ENCODE assay signal across 8 cellular contexts in the genomic region with DNA sequence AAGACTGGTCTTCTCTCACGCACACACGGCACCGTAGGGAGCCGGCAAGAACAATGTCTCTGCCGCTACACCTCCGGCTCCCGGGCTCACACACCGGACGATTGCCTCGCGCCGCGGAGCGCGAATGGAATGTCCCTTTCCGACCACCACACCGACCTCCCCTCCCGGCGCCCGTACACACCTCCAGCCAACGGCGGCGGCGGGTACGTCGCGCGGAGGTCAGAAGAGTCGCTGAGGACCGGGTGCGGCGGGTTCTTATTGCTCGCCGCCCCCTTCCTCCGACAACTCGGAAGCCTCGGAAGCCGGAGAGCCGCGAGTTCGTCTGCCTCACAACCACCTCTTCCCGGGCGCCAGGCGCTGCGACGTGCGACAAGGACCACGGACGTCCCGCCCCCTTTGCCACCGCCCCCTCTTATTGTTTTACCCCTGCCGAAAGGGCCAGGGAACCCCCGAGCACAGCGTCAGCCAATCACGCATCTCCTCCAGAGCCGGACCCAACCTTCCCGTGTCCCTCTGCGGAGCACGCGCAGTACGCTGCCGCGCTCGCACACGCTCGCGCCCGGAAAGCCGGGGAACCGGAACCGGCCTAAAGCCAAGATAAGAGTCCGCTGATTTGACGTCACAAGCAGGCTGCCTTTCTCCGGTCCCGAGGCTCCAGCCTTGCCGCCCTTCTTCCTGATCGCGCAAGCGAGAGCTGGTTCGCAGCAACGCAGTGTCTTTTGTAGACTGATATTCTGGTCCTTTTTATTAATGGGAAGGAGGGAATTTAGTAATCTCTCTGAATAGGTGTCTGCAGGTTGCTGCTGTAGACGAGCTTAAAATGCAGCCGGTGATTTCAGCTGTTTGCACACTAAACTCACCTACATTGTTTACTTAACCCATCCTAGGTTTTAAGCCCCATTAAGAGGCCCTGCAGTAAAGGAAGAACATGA. TPM values are rescaled to one million over a fixed set of nuclear protein-coding genes. Genes with fewer than 3 reads are reported as not detected.
DNase-seq lines count a peak whose midpoint lies in the region; ATAC-seq, FAIRE-seq and TF ChIP-seq lines count a peak whose summit lies in the region.

TSS of gene G3BP2 (minus strand) at position 385 of the 932 bp plus-strand sequence. CDS start 11,386 bp downstream, outside the sequence.

- H3K9me3 Mint-ChIP-seq in chondrocyte (ENCODE audit: low read depth), result no peaks in the 10 kb centered on the region

- H3K9me1 ChIP-seq in keratinocyte (ENCODE audit: control insufficient read depth, extremely low read depth, insufficient read depth, low read length), result no peaks in the 10 kb centered on the region

- H3K27me3 ChIP-seq in keratinocyte (ENCODE audit: control insufficient read depth, extremely low read depth, insufficient read depth, low read length), result no peaks in the 10 kb centered on the region

- peak; percentile 92 to 96 for DNase-seq in AML-193 (lab: John Stamatoyannopoulos, UW)
- peak; percentile 99 for DNase-seq in NCI-H510A treated with DMSO at 0.1 percent for 48 hours (lab: John Stamatoyannopoulos, UW)
- DNase-seq in activated CD4-positive, alpha-beta T cell treated with anti-CD3 and anti-CD28 coated beads for 24 hours (ENCODE audit: low read depth in 2 of 2), result peak; percentile 95
- peak; percentile 97 for DNase-seq in chondrocyte (ENCODE audit: low spot score)
- peak; percentile 71 for DNase-seq in keratinocyte (ENCODE audit: low read depth, low spot score)
- peak; percentile 93 to 95 for DNase-seq in stimulated activated CD4-positive, alpha-beta T cell treated with anti-CD3 and anti-CD28 coated beads, Interleukin-15, amount 100 ng/mL, for 1 hour (ENCODE audit: low read depth in 1 of 2, low spot score in 1 of 2)

- H3K36me3 Mint-ChIP-seq in chondrocyte (ENCODE audit: low read depth), result no peaks in the 10 kb centered on the region

- no peaks in the 10 kb centered on the region for H4K20me1 ChIP-seq in keratinocyte (ENCODE audit: control insufficient read depth, extremely low read depth, insufficient read depth, low read length)

- H3K4me2 ChIP-seq in keratinocyte (ENCODE audit: control insufficient read depth, extremely low read depth, insufficient read depth, low read depth, low read length), result peak within 1 kb of the TSS; percentile 95

- ATAC-seq in HG03439 (IDR thresholded peaks at IDR 0.05; ENCODE audit: unreplicated experiment), result peak; percentile 94

- H3K27ac Mint-ChIP-seq in chondrocyte (ENCODE audit: unreplicated experiment), result peak within 1 kb of the TSS; percentile 97

- peak within 1 kb of the TSS; percentile 95 for H3K9ac ChIP-seq in keratinocyte (ENCODE audit: control insufficient read depth, extremely low read depth, insufficient read depth, low read length)

- peak within 1 kb of the TSS; percentile 88 for H2AFZ ChIP-seq in keratinocyte (ENCODE audit: control insufficient read depth, low read length)

- H3K36me3 ChIP-seq in keratinocyte (ENCODE audit: control insufficient read depth in 2 of 2, extremely low read depth in 1 of 2, insufficient read depth in 2 of 2, low read length in 2 of 2), result no peaks in the 10 kb centered on the region

- H3K9me3 ChIP-seq in keratinocyte (ENCODE audit: control insufficient read depth, low read depth, low read length), result no peaks in the 10 kb centered on the region

- H3K4me1 ChIP-seq in keratinocyte (ENCODE audit: control insufficient read depth, extremely low read depth, insufficient read depth, low read length), result peaks cover 21% of the 10 kb centered on the region

- peak within 1 kb of the TSS; percentile 96 for H3K4me3 Mint-ChIP-seq in chondrocyte (ENCODE audit: unreplicated experiment)

- H3K4me3 ChIP-seq in keratinocyte (ENCODE audit: control insufficient read depth in 2 of 3, extremely low read depth in 1 of 3, insufficient read depth in 2 of 3, low read depth in 1 of 3, low read length in 3 of 3), result peak within 1 kb of the TSS; percentile 74 to 95 (median 94)

- peak; percentile 94 for TF ChIP-seq POLR2A in GM19193 (IDR thresholded peaks at IDR 0.05; ENCODE audit: extremely low read depth, insufficient read depth, insufficient read length)

- FAIRE-seq in keratinocyte (lab: Jason Lieb, UNC), result peak; percentile 58

- peak within 1 kb of the TSS; percentile 88 for H3K27ac ChIP-seq in keratinocyte (ENCODE audit: control insufficient read depth, insufficient read depth, low read length)

- H3K79me2 ChIP-seq in keratinocyte (ENCODE audit: control insufficient read depth, insufficient read depth, low read length), result peaks cover 48% of the 10 kb centered on the region

- peak; percentile 1 for TF ChIP-seq CTCF in chondrocyte (IDR thresholded peaks at IDR 0.05)
- TF ChIP-seq CTCF in keratinocyte (optimal IDR thresholded peaks at IDR 0.05 in 1 of 3, IDR thresholded peaks at IDR 0.05 in 1 of 3, conservative IDR thresholded peaks at IDR 0.05 in 1 of 3; ENCODE audit: extremely low read depth in 1 of 3, insufficient read depth in 2 of 3, low read length in 3 of 3), result no peak

- dilution Hi-C loops in keratinocyte (cut with MboI; ENCODE audit: extremely low pct_ligation_motif_present, low sequenced_read_pairs), result no loop called here

- H3K27me3 Mint-ChIP-seq in chondrocyte (ENCODE audit: low read depth), result no peaks in the 10 kb centered on the region

- H3K4me1 Mint-ChIP-seq in chondrocyte (ENCODE audit: low read depth), result peaks cover 41% of the 10 kb centered on the region

RNA-seq across cellular contexts. Expression of gene G3BP2, which starts in this region (rescaled TPM):
- 153 to 161 TPM (median 157 TPM) in 3 replicates for total RNA-seq in chondrocyte
- polyA plus RNA-seq in keratinocyte, result 85.9 to 137 TPM (median 107 TPM) in 3 replicates
- 339 TPM for polyA plus RNA-seq in keratinocyte (2011; ENCODE audit: low read depth)
- polyA plus RNA-seq in keratinocyte (2011; cell fraction: cytosol; rRNA removed), result 73.9 and 130 TPM in 2 replicates
- polyA plus RNA-seq in keratinocyte (2011; cell fraction: nucleus; rRNA removed), result 98.1 and 125 TPM in 2 replicates
- polyA plus RNA-seq in keratinocyte (2012; ENCODE audit: low replicate concordance), result 61.7 and 118 TPM in 2 replicates
- polyA minus RNA-seq in keratinocyte, result 18.9 to 137 TPM (median 73.9 TPM) in 3 replicates
- 83.8 TPM for polyA minus RNA-seq in keratinocyte (2011; cell fraction: cytosol; rRNA and poly(A)+ RNA removed)
- 64.8 and 126 TPM in 2 replicates for polyA minus RNA-seq in keratinocyte (2011; cell fraction: nucleus; rRNA and poly(A)+ RNA removed)

Comparison
In these comparisons a context has a peak if more than half of its experiments do, and no peak if none do; other contexts are left out.
1. Peak in every context shown above with its lines: DNase-seq, ATAC-seq, H3K4me3 ChIP-seq and H3K27ac ChIP-seq.